Comparison of ENCODE assay signal across 29 cellular contexts in genomic region chr3:133769536-133769935, GRCh38. TPM values are rescaled to one million over a fixed set of nuclear protein-coding genes. Genes with fewer than 3 reads are reported as not detected.
"Had no signal": no experiment of that assay in that cellular context is flagged by ENCODE, and none has a peak within 500 bp of the region (broad histone marks: within the 10 kb centered on the region; RNA-seq: fewer than 3 reads in every experiment).

No MANE protein-coding gene starts in this region.

- H3K9me3 ChIP-seq: colonic mucosa, esophagus muscularis mucosa, esophagus squamous epithelium, gastrocnemius medialis, gastroesophageal sphincter, heart left ventricle, heart right ventricle had no signal

- H3K27ac ChIP-seq: colonic mucosa, coronary artery, dorsolateral prefrontal cortex, epithelial cell of prostate, esophagus muscularis mucosa, esophagus squamous epithelium, foreskin keratinocyte, gastrocnemius medialis, gastroesophageal sphincter, heart left ventricle, heart right ventricle had no signal

- DNase-seq: colonic mucosa; cortex of kidney; dermis blood vessel endothelial cell; dorsolateral prefrontal cortex; effector CD4-positive, alpha-beta T cell; effector CD8-positive, alpha-beta T cell; effector memory CD4-positive, alpha-beta T cell; effector memory CD8-positive, alpha-beta T cell; endodermal cell; erythroblast; esophagus squamous epithelium; foreskin fibroblast; foreskin keratinocyte; foreskin melanocyte; gastrocnemius medialis; glutamatergic neuron; head of caudate nucleus; heart left ventricle; heart right ventricle had no signal

- H3K4me3 ChIP-seq: colonic mucosa, coronary artery, dorsolateral prefrontal cortex, esophagus muscularis mucosa, esophagus squamous epithelium, gastrocnemius medialis, gastroesophageal sphincter, heart left ventricle, heart right ventricle had no signal

- H3K4me1 ChIP-seq: colonic mucosa, foreskin keratinocyte, gastrocnemius medialis had no signal

- H3K27me3 ChIP-seq: colonic mucosa, dorsolateral prefrontal cortex, esophagus muscularis mucosa, esophagus squamous epithelium, gastrocnemius medialis, gastroesophageal sphincter, heart left ventricle, heart right ventricle had no signal

- ATAC-seq: effector memory CD8-positive, alpha-beta T cell; esophagus mucosa; foreskin keratinocyte; gastrocnemius medialis; gastroesophageal sphincter; heart left ventricle; heart right ventricle had no signal

- FAIRE-seq: colon, endometrium, endothelial cell of umbilical vein, frontal cortex had no signal

- H3K36me3 ChIP-seq: colonic mucosa, esophagus muscularis mucosa, gastrocnemius medialis, gastroesophageal sphincter, heart left ventricle, heart right ventricle had no signal

RNA-seq across cellular contexts. Expression of gene TF, which starts 23.3 kb away (rescaled TPM):
- total RNA-seq: fibroblast of villous mesenchyme had no signal
